Comparison of ENCODE assay signal across 8 cellular contexts in genomic region chr6:97437087-97437486, GRCh38.
DNase-seq lines count a peak whose midpoint lies in the region; ATAC-seq, FAIRE-seq and TF ChIP-seq lines count a peak whose summit lies in the region.

No MANE protein-coding gene starts in this region.

- POLR2A ChIA-PET in AG04449 (lab: Yijun Ruan, JAX): no interaction called here

- H3K9me3 ChIP-seq in adrenal gland (replicated peaks in 1 of 3): no peaks in the 10 kb centered on the region

- no peaks in the 10 kb centered on the region for H3K4me1 ChIP-seq in adrenal gland (replicated peaks in 1 of 2)

- H3K36me3 ChIP-seq in adrenal gland (replicated peaks in 1 of 2): no peaks in the 10 kb centered on the region

- H3K27ac ChIP-seq in adrenal gland: no peak overlapping the region

- no peak overlapping the region for H3K4me3 Mint-ChIP-seq in activated CD8-positive, alpha-beta memory T cell treated with anti-CD3 and anti-CD28 coated beads, Interleukin-2, amount 10 ng/mL, durations not matched to agents 7 days and 5 days

- H3K4me3 ChIP-seq in AG04449 (ENCODE audit: low read depth, low read length): no peak overlapping the region
- H3K4me3 ChIP-seq in adrenal gland: no peak overlapping the region

- H3K9me3 Mint-ChIP-seq in activated CD8-positive, alpha-beta memory T cell treated with anti-CD3 and anti-CD28 coated beads, Interleukin-2, amount 10 ng/mL, durations not matched to agents 7 days and 5 days (ENCODE audit: low read depth): no peaks in the 10 kb centered on the region

- H3K36me3 Mint-ChIP-seq in activated CD8-positive, alpha-beta memory T cell treated with anti-CD3 and anti-CD28 coated beads, Interleukin-2, amount 10 ng/mL, durations not matched to agents 7 days and 5 days: no peaks in the 10 kb centered on the region

- no peak for FAIRE-seq in HTR-8/SVneo (lab: Jason Lieb, UNC)

- no peak overlapping the region for H3K27ac Mint-ChIP-seq in activated CD8-positive, alpha-beta memory T cell treated with anti-CD3 and anti-CD28 coated beads, Interleukin-2, amount 10 ng/mL, durations not matched to agents 7 days and 5 days

- no peaks in the 10 kb centered on the region for H3K27me3 ChIP-seq in adrenal gland

- H3K4me1 Mint-ChIP-seq in activated CD8-positive, alpha-beta memory T cell treated with anti-CD3 and anti-CD28 coated beads, Interleukin-2, amount 10 ng/mL, durations not matched to agents 7 days and 5 days: no peaks in the 10 kb centered on the region

- in situ Hi-C loops in GM13977 (cut with MboI; ENCODE audit: low pct_unique_long_range_greater_than_20kb, low sequenced_read_pairs, unreplicated experiment): no loop called here

- 20 to 25% (median 23%) methylated on average over 3 of the region's 3 CpGs for WGBS in adrenal gland, 4 donors

- ATAC-seq in left lobe of liver: peak; percentile 61
- no peak for ATAC-seq in HG03175 (IDR thresholded peaks at IDR 0.05; ENCODE audit: unreplicated experiment)
- ATAC-seq in activated CD8-positive, alpha-beta memory T cell treated with anti-CD3 and anti-CD28 coated beads, Interleukin-2, amount 10 ng/mL, durations not matched to agents 7 days and 5 days: no peak

- no peak for TF ChIP-seq POLR2A in adrenal gland (IDR thresholded peaks at IDR 0.05)

- intact Hi-C loops in adrenal gland (cut with DNase I): no loop called here

- peak; percentile 73 for TF ChIP-seq CTCF in AG04449 (IDR thresholded peaks at IDR 0.05; ENCODE audit: insufficient read depth, low read length, missing control alignments)
- peak; percentile 50 for TF ChIP-seq CTCF in GM13977 (IDR thresholded peaks at IDR 0.05; ENCODE audit: extremely low read depth, insufficient read depth, missing control alignments)
- peak in 5 of 6 experiments; percentile 28 to 54 (median 33) for TF ChIP-seq CTCF in adrenal gland (IDR thresholded peaks at IDR 0.05)

- peaks cover 6% of the 10 kb centered on the region for H3K27me3 Mint-ChIP-seq in activated CD8-positive, alpha-beta memory T cell treated with anti-CD3 and anti-CD28 coated beads, Interleukin-2, amount 10 ng/mL, durations not matched to agents 7 days and 5 days

- CTCF ChIA-PET in AG04449 (lab: Yijun Ruan, JAX): interaction anchor here (0.7 to 2.1 kb wide), 15 partner anchors 9 to 370 kb away, joined by 3 to 8 read pairs (median 4); no protein-coding TSS in a partner anchor
- CTCF ChIA-PET in activated CD8-positive, alpha-beta memory T cell treated with anti-CD3 and anti-CD28 coated beads, Interleukin-2, amount 10 ng/mL, durations not matched to agents 7 days and 5 days (lab: Charles Lee): no interaction called here

- no peak for DNase-seq in AG04449 (ENCODE audit: low read depth, low spot score)
- peak; percentile 9 for DNase-seq in GM13977 (ENCODE audit: low spot score)
- peak; percentile 3 for DNase-seq in HTR-8/SVneo (ENCODE audit: insufficient read length, low spot score)
- DNase-seq in adrenal gland: no peak
- no peak for DNase-seq in left lobe of liver (ENCODE audit: low spot score)
- DNase-seq in activated CD8-positive, alpha-beta memory T cell treated with anti-CD3 and anti-CD28 coated beads, Interleukin-2, amount 10 ng/mL, durations not matched to agents 7 days and 5 days: no peak
- DNase-seq in activated CD8-positive, alpha-beta memory T cell treated with anti-CD3 and anti-CD28 coated beads, Interleukin-2, amount 50 U/mL, for 48 hours: no peak

Comparison
In these comparisons a context has a peak if more than half of its experiments do, and no peak if none do; other contexts are left out.
1. DNase-seq: peak in GM13977 (single experiment) and HTR-8/SVneo (single experiment); none in AG04449 (single experiment), adrenal gland (0 of 7), left lobe of liver (single experiment), activated CD8-positive, alpha-beta memory T cell treated with anti-CD3 and anti-CD28 coated beads, Interleukin-2, amount 10 ng/mL, durations not matched to agents 7 days and 5 days (single experiment) and activated CD8-positive, alpha-beta memory T cell treated with anti-CD3 and anti-CD28 coated beads, Interleukin-2, amount 50 U/mL, for 48 hours (single experiment).
2. Peak in every context shown above with its lines, with median percentiles within 50 percentile points of each other: CTCF ChIP-seq.